In genomic region chrX:53280316-53280702, GRCh38 we compare ENCODE assay signal across 2 cellular contexts.
TF ChIP-seq lines count a peak whose summit lies in the region.

No MANE protein-coding gene starts in this region.

TF ChIP-seq in SK-N-SH, 30 proteins besides CTCF, POLR2A, EP300 and RAD21 (continued from another document):
- TF ChIP-seq USF2 (IDR thresholded peaks at IDR 0.05; ENCODE audit: borderline replicate concordance, low read depth, low read length) (no peak), CHD2 (IDR thresholded peaks at IDR 0.05; ENCODE audit: low read length, partially characterized antibody) (no peak), RFX5 (IDR thresholded peaks at IDR 0.05; ENCODE audit: low read length) (no peak), REST (IDR thresholded peaks at IDR 0.05; ENCODE audit: low read depth, low read length) (no peak), EZH2phosphoT487 (IDR thresholded peaks at IDR 0.05; ENCODE audit: borderline replicate concordance, low read depth) (no peak), MXI1 (IDR thresholded peaks at IDR 0.05; ENCODE audit: low read depth, low read length) (no peak), IRF3 (IDR thresholded peaks at IDR 0.05; ENCODE audit: low read depth, low read length) (no peak), PBX3 (IDR thresholded peaks at IDR 0.05) (no peak), MAX (IDR thresholded peaks at IDR 0.05; ENCODE audit: low read depth) (no peak), GABPA (IDR thresholded peaks at IDR 0.05; ENCODE audit: low read depth) (no peak), TEAD4 (IDR thresholded peaks at IDR 0.05; ENCODE audit: borderline replicate concordance, insufficient read depth) (no peak), GATA2 (CRISPR knock-in tag; IDR thresholded peaks at IDR 0.05) (no peak), SIN3A (IDR thresholded peaks at IDR 0.05; ENCODE audit: borderline replicate concordance, low read depth, low read length) (no peak), TCF12 (IDR thresholded peaks at IDR 0.05) (no peak), MEF2A (IDR thresholded peaks at IDR 0.05; ENCODE audit: borderline replicate concordance, low read depth) (no peak), FOSL2 (IDR thresholded peaks at IDR 0.05; ENCODE audit: borderline replicate concordance, low read depth) (no peak)

TF ChIP-seq in SK-N-SH treated with all-trans-retinoic acid at 6 μM for 48 hours, 23 proteins besides CTCF, POLR2A, EP300 and RAD21:
- TF ChIP-seq CREB5 (CRISPR knock-in tag; IDR thresholded peaks at IDR 0.05; ENCODE audit: low read depth) (no peak), ZFP30 (CRISPR knock-in tag; IDR thresholded peaks at IDR 0.05) (no peak), BACH2 (CRISPR knock-in tag; IDR thresholded peaks at IDR 0.05; ENCODE audit: borderline replicate concordance) (no peak), ISL1 (CRISPR knock-in tag; IDR thresholded peaks at IDR 0.05) (no peak), RARB (CRISPR knock-in tag; IDR thresholded peaks at IDR 0.05) (no peak), TOX (CRISPR knock-in tag; IDR thresholded peaks at IDR 0.05; ENCODE audit: borderline replicate concordance) (no peak), TSHZ2 (CRISPR knock-in tag; IDR thresholded peaks at IDR 0.05) (no peak), GLIS3 (CRISPR knock-in tag; IDR thresholded peaks at IDR 0.05) (no peak), ZNF565 (CRISPR knock-in tag; conservative IDR thresholded peaks at IDR 0.05; ENCODE audit: low read depth) (no peak), PPARA (CRISPR knock-in tag; IDR thresholded peaks at IDR 0.05; ENCODE audit: borderline replicate concordance) (no peak)
